ENCODE assay signal across 26 cellular contexts in genomic region chr5:34847056-34847455, GRCh38. TPM values are rescaled to one million over a fixed set of nuclear protein-coding genes. Genes with fewer than 3 reads are reported as not detected.
"Had no signal": no experiment of that assay in that cellular context is flagged by ENCODE, and none has a peak within 500 bp of the region (broad histone marks: within the 10 kb centered on the region; RNA-seq: fewer than 3 reads in every experiment).

No MANE protein-coding gene starts in this region.

- H3K4me3 ChIP-seq: esophagus muscularis mucosa, gastroesophageal sphincter, heart left ventricle, hepatocyte, lung, ovary, right lobe of liver, thoracic aorta, tibial nerve, upper lobe of left lung had no signal

- H3K9me3 ChIP-seq: esophagus muscularis mucosa, gastroesophageal sphincter, heart left ventricle, ovary, right lobe of liver, thoracic aorta, tibial nerve, upper lobe of left lung had no signal

- H3K36me3 ChIP-seq: esophagus muscularis mucosa, gastroesophageal sphincter, heart left ventricle, ovary, right lobe of liver, thoracic aorta, upper lobe of left lung had no signal

- H3K27me3 ChIP-seq: esophagus muscularis mucosa, foreskin keratinocyte, gastroesophageal sphincter, heart left ventricle, hepatocyte, ovary, right lobe of liver, tibial nerve, upper lobe of left lung had no signal

- H3K36me3 Mint-ChIP-seq: memory B cell, natural killer cell had no signal

- H3K4me3 Mint-ChIP-seq: memory B cell; natural killer cell; stimulated activated naive B cell treated with anti-CD40 and anti-IgM and Interleukin-4, amounts not matched to agents 10 μg/mL and 1 μg/mL and 100 μg/mL, for 72 hours; stimulated activated naive CD8-positive, alpha-beta T cell treated with anti-CD3 and anti-CD28 coated beads, Interleukin-15, Interleukin-2, amounts not matched to agents 100 ng/mL and 50 ng/mL, for 24 hours had no signal

- H3K4me1 Mint-ChIP-seq: memory B cell; natural killer cell; stimulated activated naive B cell treated with anti-CD40 and anti-IgM and Interleukin-4, amounts not matched to agents 10 μg/mL and 1 μg/mL and 100 μg/mL, for 72 hours had no signal

- H3K27ac Mint-ChIP-seq: memory B cell; natural killer cell; progenitor cell of endocrine pancreas; stimulated activated naive B cell treated with anti-CD40 and anti-IgM and Interleukin-4, amounts not matched to agents 10 μg/mL and 1 μg/mL and 100 μg/mL, for 72 hours; stimulated activated naive CD8-positive, alpha-beta T cell treated with anti-CD3 and anti-CD28 coated beads, Interleukin-15, Interleukin-2, amounts not matched to agents 100 ng/mL and 50 ng/mL, for 24 hours had no signal

- ATAC-seq: foreskin keratinocyte; gastroesophageal sphincter; heart left ventricle; left lobe of liver; natural killer cell; right lobe of liver; stimulated activated naive B cell treated with anti-CD40 and anti-IgM and Interleukin-4, amounts not matched to agents 10 μg/mL and 1 μg/mL and 100 μg/mL, for 72 hours had no signal

- DNase-seq: dermis blood vessel endothelial cell; effector memory CD4-positive, alpha-beta T cell; heart left ventricle; kidney; natural killer cell; occipital lobe; ovary; right lobe of liver; small intestine; stimulated activated CD4-positive, alpha-beta T cell treated with anti-CD3 and anti-CD28 coated beads, Interleukin-15, amount 100 ng/mL, for 24 hours; stimulated activated CD4-positive, alpha-beta T cell treated with anti-CD3 and anti-CD28 coated beads, Interleukin-2, amount 100 ng/mL, for 48 hours; stimulated activated naive B cell treated with anti-CD40 and anti-IgM and Interleukin-4, amounts not matched to agents 10 μg/mL and 1 μg/mL and 100 μg/mL, for 72 hours; upper lobe of left lung had no signal

- H3K27me3 Mint-ChIP-seq: progenitor cell of endocrine pancreas had no signal

- H3K9me3 Mint-ChIP-seq: memory B cell; natural killer cell; stimulated activated naive B cell treated with anti-CD40 and anti-IgM and Interleukin-4, amounts not matched to agents 10 μg/mL and 1 μg/mL and 100 μg/mL, for 72 hours; stimulated activated naive CD8-positive, alpha-beta T cell treated with anti-CD3 and anti-CD28 coated beads, Interleukin-15, Interleukin-2, amounts not matched to agents 100 ng/mL and 50 ng/mL, for 24 hours had no signal

- H3K27ac ChIP-seq: esophagus muscularis mucosa, foreskin keratinocyte, gastroesophageal sphincter, heart left ventricle, hepatocyte, ovary, right lobe of liver, thoracic aorta, tibial nerve, upper lobe of left lung had no signal

- H3K4me1 ChIP-seq: esophagus muscularis mucosa, foreskin keratinocyte, gastroesophageal sphincter, heart left ventricle, right lobe of liver, upper lobe of left lung had no signal

RNA-seq across cellular contexts. Expression of gene TTC23L, which starts 8.1 kb away (rescaled TPM):
- total RNA-seq: endothelial cell of umbilical vein, epithelial cell of proximal tubule, esophagus muscularis mucosa, left lobe of liver had no signal
- polyA plus RNA-seq: endothelial cell of umbilical vein, foreskin keratinocyte, hepatocyte had no signal
